ENCODE assay signal across 1 cellular context in genomic region chr20:6007529-6008103, GRCh38.
TF ChIP-seq lines count a peak whose summit lies in the region.

No MANE protein-coding gene starts in this region.

TF ChIP-seq in endothelial cell of umbilical vein, 7 proteins besides CTCF, POLR2A, EP300 and RAD21:
- TF ChIP-seq MYC (IDR thresholded peaks at IDR 0.05; ENCODE audit: low read depth, low read length) (no peak), FOS (IDR thresholded peaks at IDR 0.05; ENCODE audit: borderline replicate concordance, insufficient read depth, low read length) (no peak), POLR2AphosphoS5 (IDR thresholded peaks at IDR 0.05; ENCODE audit: insufficient read depth, low read depth, low read length) (no peak), EZH2 (IDR thresholded peaks at IDR 0.05; ENCODE audit: borderline replicate concordance, low read depth, low read length, severe bottlenecking) (no peak), MAX (IDR thresholded peaks at IDR 0.05; ENCODE audit: insufficient read depth, insufficient read length) (no peak), GATA2 (IDR thresholded peaks at IDR 0.05; ENCODE audit: insufficient read depth, insufficient read length, low read depth, low read length) (no peak), JUN (IDR thresholded peaks at IDR 0.05; ENCODE audit: borderline replicate concordance, insufficient read depth, insufficient read length, low read depth) (no peak)
